Comparison of ENCODE assay signal across 1 cellular context in the genomic region with DNA sequence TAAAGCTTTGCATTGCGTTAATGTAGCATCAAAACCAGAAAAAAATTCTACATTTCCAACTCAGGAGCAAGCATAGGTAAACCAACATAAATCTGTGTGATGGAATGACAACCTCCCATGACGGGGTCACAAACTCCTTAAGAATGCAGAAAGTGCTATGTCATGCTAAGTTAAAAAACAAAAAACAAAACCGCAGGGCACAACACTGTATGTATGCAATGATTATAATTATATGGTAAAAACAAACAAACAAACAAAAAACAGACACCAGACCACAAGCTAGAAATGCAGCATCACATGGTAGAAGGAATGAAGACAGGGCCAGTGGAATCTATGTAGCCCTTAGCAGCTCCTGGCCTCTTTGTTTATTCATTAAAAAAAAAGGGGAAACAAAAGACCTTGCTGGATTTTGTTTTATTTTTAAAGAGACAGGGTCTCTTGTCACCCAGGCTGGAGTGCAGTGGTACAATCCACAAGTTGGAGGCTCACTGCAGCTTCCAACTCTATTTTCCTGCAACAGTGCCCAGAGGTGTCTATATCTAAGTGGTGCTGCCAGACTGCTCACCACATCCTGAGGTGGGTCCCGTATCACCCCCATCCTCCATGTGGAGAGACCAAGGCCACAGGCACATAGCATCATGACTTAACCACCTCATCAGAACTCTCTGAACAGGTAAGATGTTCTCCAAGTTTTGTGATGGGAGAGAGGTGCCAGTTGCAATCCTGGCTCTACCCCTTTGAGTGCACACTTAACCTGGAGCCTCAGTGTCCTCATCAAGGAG.
TF ChIP-seq lines count a peak whose summit lies in the region.

No MANE protein-coding gene starts in this region.

TF ChIP-seq in K562, 482 proteins besides CTCF, POLR2A, EP300 and RAD21 (continued from another document):
- TF ChIP-seq BDP1 (IDR thresholded peaks at IDR 0.05; ENCODE audit: insufficient read depth, insufficient read length) (no peak), PHB (CRISPR knock-in tag; IDR thresholded peaks at IDR 0.05) (no peak), CEBPZ (IDR thresholded peaks at IDR 0.05; ENCODE audit: borderline replicate concordance, low read depth, low read length) (no peak), LARP7 (IDR thresholded peaks at IDR 0.05) (no peak), RBM17 (IDR thresholded peaks at IDR 0.05; ENCODE audit: borderline replicate concordance, low read depth, low read length) (no peak), TBL1XR1 (IDR thresholded peaks at IDR 0.05; ENCODE audit: low read length in 2 of 2) (no peak), ZNF263 (CRISPR knock-in tag; IDR thresholded peaks at IDR 0.05; ENCODE audit: borderline replicate concordance) (no peak), MAFF (IDR thresholded peaks at IDR 0.05; ENCODE audit: low read length) (peak; percentile 56; the same call in 1 of the 2 replicates), ERF (CRISPR knock-in tag; IDR thresholded peaks at IDR 0.05) (no peak), MAFG (tag; conservative IDR thresholded peaks at IDR 0.05) (peak; percentile 83), ZNF316 (IDR thresholded peaks at IDR 0.05) (peak; percentile 83), NFE2 (IDR thresholded peaks at IDR 0.05; ENCODE audit: low read depth) (peak; percentile 49), ESRRB (CRISPR knock-in tag; IDR thresholded peaks at IDR 0.05; ENCODE audit: borderline replicate concordance) (no peak), ZBTB11 (CRISPR knock-in tag; IDR thresholded peaks at IDR 0.05) (no peak), ZFX (CRISPR knock-in tag; IDR thresholded peaks at IDR 0.05) (no peak)
- TF ChIP-seq, protein P1, sequence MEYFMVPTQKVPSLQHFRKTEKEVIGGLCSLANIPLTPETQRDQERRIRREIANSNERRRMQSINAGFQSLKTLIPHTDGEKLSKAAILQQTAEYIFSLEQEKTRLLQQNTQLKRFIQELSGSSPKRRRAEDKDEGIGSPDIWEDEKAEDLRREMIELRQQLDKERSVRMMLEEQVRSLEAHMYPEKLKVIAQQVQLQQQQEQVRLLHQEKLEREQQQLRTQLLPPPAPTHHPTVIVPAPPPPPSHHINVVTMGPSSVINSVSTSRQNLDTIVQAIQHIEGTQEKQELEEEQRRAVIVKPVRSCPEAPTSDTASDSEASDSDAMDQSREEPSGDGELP (CRISPR knock-in tag; IDR thresholded peaks at IDR 0.05; ENCODE audit: borderline replicate concordance), result no peak
